In genomic region chr2:124027182-124027581, GRCh38 we compare ENCODE assay signal across 8 cellular contexts. TPM values are rescaled to one million over a fixed set of nuclear protein-coding genes. Genes with fewer than 3 reads are reported as not detected.
DNase-seq lines count a peak whose midpoint lies in the region; ATAC-seq and TF ChIP-seq lines count a peak whose summit lies in the region.

No MANE protein-coding gene starts in this region.

- H3K36me3 ChIP-seq in adipocyte (ENCODE audit: control insufficient read depth, insufficient read depth, low read length, severe bottlenecking) (no peaks in the 10 kb centered on the region), upper lobe of left lung (no peaks in the 10 kb centered on the region)

- H3K4me1 ChIP-seq in adipocyte (ENCODE audit: control insufficient read depth, insufficient read depth, low read length) (no peaks in the 10 kb centered on the region), upper lobe of left lung (peaks cover 0 to 10% (median 8%) of the 10 kb centered on the region in 4 donors)

- no peak overlapping the region for H3K9ac ChIP-seq in adipocyte (ENCODE audit: low read length)

- H3K4me3 ChIP-seq in adipocyte (ENCODE audit: low read length) = no peak overlapping the region
- no peak overlapping the region for H3K4me3 ChIP-seq in upper lobe of left lung

- WGBS in upper lobe of left lung, 2 donors = 1 to 2% methylated on average over 4 of the region's 4 CpGs

- TF ChIP-seq POLR2A in upper lobe of left lung (IDR thresholded peaks at IDR 0.05) = no peak

- ATAC-seq in GM19025 (IDR thresholded peaks at IDR 0.05; ENCODE audit: low read depth, unreplicated experiment) (peak; percentile 82), HG03378 (IDR thresholded peaks at IDR 0.05; ENCODE audit: unreplicated experiment) (peak; percentile 94), upper lobe of left lung (ENCODE audit: low FRiP score in 2 of 2) (peak in 1 of 2 donors; percentile 50), HG03139 (IDR thresholded peaks at IDR 0.05; ENCODE audit: unreplicated experiment) (no peak)

- H3K27ac ChIP-seq in upper lobe of left lung = no peak overlapping the region

- peak in 4 of 6 experiments; percentile 30 to 46 (median 33) for TF ChIP-seq CTCF in upper lobe of left lung (IDR thresholded peaks at IDR 0.05)

- H3K27me3 ChIP-seq in adipocyte (replicated peaks; ENCODE audit: control insufficient read depth, insufficient read depth, low read length) (peaks cover 33% of the 10 kb centered on the region), upper lobe of left lung (peaks cover 0 to 16% (median 4%) of the 10 kb centered on the region in 4 donors)

- peak; percentile 85 for DNase-seq in Ammon's horn (ENCODE audit: low spot score)
- peak; percentile 72 for DNase-seq in NCI-H2227 (lab: John Stamatoyannopoulos, UW; ENCODE audit: unreplicated experiment)
- peak; percentile 64 for DNase-seq in adipocyte (ENCODE audit: low read depth)
- DNase-seq in iPS-NIHi11 (ENCODE audit: low spot score) = peak; percentile 58
- DNase-seq in upper lobe of left lung = peak in 1 of 2 donors; percentile 21

- TF ChIP-seq EP300 in upper lobe of left lung (IDR thresholded peaks at IDR 0.05) = no peak

- H3K9me3 ChIP-seq in adipocyte (ENCODE audit: control insufficient read depth, low read length) (peaks cover 4% of the 10 kb centered on the region), upper lobe of left lung (no peaks in the 10 kb centered on the region)

RNA-seq across cellular contexts. Expression of gene CNTNAP5, which starts 2.1 kb away (rescaled TPM):
- total RNA-seq in upper lobe of left lung = not detected
